5 cellular contexts compared by ENCODE assay signal in genomic region chr18:34858188-34858587, GRCh38.
"Had no signal": no experiment of that assay in that cellular context is flagged by ENCODE, and none has a peak within 500 bp of the region (broad histone marks: within the 10 kb centered on the region; RNA-seq: fewer than 3 reads in every experiment).

No MANE protein-coding gene starts in this region.

- H3K4me3 ChIP-seq: GM23338, K562 had no signal

- H2AFZ ChIP-seq: GM23338 had no signal

- H3K4me2 ChIP-seq: GM23338 had no signal

- DNase-seq: H9, HCEC 1CT, IMR-90 had no signal
